Comparison of ENCODE assay signal across 1 cellular context in the genomic region with DNA sequence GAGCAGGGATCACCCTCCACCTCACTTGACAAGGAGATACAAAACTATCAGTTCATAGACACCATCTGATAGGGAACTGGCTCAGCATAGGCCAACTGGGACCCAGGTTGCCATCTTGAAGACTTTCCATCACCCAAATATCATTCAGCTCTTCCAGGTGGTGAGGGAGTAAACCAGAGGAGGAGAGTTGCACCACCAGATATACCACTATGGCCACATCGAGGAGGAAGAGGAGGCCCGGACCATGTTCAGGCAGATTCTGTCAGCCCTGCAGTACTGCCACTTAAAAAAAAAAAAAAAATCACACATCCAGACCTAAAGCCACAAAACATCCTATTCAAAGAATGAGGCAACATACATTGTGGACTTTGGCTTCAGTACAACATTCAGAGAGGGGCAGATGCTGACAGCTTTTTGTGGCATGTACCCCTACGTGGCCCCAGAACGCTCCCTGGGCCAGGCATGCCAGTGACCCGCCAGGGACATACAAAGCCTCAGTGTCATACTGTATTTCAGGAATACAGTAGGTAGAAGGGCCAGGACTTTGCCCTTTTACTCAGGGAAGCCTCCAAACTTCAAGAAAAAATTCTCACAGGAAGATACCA.
A peak's percentile ranks its signal among the peaks of the same experiment; 100 is the strongest.
TF ChIP-seq lines count a peak whose summit lies in the region.

No MANE protein-coding gene starts in this region.

TF ChIP-seq in HepG2, 621 proteins besides CTCF, POLR2A, EP300 and RAD21 (continued from another document):
- TF ChIP-seq, protein P1, sequence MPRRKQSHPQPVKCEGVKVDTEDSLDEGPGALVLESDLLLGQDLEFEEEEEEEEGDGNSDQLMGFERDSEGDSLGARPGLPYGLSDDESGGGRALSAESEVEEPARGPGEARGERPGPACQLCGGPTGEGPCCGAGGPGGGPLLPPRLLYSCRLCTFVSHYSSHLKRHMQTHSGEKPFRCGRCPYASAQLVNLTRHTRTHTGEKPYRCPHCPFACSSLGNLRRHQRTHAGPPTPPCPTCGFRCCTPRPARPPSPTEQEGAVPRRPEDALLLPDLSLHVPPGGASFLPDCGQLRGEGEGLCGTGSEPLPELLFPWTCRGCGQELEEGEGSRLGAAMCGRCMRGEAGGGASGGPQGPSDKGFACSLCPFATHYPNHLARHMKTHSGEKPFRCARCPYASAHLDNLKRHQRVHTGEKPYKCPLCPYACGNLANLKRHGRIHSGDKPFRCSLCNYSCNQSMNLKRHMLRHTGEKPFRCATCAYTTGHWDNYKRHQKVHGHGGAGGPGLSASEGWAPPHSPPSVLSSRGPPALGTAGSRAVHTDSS (CRISPR knock-in tag; conservative IDR thresholded peaks at IDR 0.05) = no peak
- no peak for TF ChIP-seq POLR2G (IDR thresholded peaks at IDR 0.05; ENCODE audit: low read depth, low read length)
- TF ChIP-seq ETV5 (CRISPR knock-in tag; IDR thresholded peaks at IDR 0.05; ENCODE audit: borderline replicate concordance) = no peak; the same call in 1 of the 2 replicates
- TF ChIP-seq, protein P2, sequence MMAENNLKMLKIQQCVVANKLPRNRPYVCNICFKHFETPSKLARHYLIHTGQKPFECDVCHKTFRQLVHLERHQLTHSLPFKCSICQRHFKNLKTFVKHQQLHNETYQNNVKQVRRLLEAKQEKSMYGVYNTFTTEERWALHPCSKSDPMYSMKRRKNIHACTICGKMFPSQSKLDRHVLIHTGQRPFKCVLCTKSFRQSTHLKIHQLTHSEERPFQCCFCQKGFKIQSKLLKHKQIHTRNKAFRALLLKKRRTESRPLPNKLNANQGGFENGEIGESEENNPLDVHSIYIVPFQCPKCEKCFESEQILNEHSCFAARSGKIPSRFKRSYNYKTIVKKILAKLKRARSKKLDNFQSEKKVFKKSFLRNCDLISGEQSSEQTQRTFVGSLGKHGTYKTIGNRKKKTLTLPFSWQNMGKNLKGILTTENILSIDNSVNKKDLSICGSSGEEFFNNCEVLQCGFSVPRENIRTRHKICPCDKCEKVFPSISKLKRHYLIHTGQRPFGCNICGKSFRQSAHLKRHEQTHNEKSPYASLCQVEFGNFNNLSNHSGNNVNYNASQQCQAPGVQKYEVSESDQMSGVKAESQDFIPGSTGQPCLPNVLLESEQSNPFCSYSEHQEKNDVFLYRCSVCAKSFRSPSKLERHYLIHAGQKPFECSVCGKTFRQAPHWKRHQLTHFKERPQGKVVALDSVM (CRISPR knock-in tag; IDR thresholded peaks at IDR 0.05) = no peak
- no peak for TF ChIP-seq ZNF367 (CRISPR knock-in tag; IDR thresholded peaks at IDR 0.05; ENCODE audit: borderline replicate concordance)
- TF ChIP-seq ZNF746 (CRISPR knock-in tag; IDR thresholded peaks at IDR 0.05) = no peak; the same call in 1 of the 2 replicates
- TF ChIP-seq, protein P3, sequence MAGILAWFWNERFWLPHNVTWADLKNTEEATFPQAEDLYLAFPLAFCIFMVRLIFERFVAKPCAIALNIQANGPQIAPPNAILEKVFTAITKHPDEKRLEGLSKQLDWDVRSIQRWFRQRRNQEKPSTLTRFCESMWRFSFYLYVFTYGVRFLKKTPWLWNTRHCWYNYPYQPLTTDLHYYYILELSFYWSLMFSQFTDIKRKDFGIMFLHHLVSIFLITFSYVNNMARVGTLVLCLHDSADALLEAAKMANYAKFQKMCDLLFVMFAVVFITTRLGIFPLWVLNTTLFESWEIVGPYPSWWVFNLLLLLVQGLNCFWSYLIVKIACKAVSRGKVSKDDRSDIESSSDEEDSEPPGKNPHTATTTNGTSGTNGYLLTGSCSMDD (CRISPR knock-in tag; IDR thresholded peaks at IDR 0.05) = no peak
- TF ChIP-seq ZNF749 (CRISPR knock-in tag; IDR thresholded peaks at IDR 0.05; ENCODE audit: borderline replicate concordance) = no peak
- no peak for TF ChIP-seq NFATC3 (CRISPR knock-in tag; IDR thresholded peaks at IDR 0.05)
- no peak for TF ChIP-seq SMARCC2 (IDR thresholded peaks at IDR 0.05)
- no peak for TF ChIP-seq NAIF1 (CRISPR knock-in tag; IDR thresholded peaks at IDR 0.05; ENCODE audit: borderline replicate concordance)
- no peak for TF ChIP-seq ZNF253 (CRISPR knock-in tag; IDR thresholded peaks at IDR 0.05; ENCODE audit: borderline replicate concordance)
- no peak for TF ChIP-seq JARID2 (CRISPR knock-in tag; IDR thresholded peaks at IDR 0.05; ENCODE audit: insufficient replicate concordance)
- TF ChIP-seq NONO (IDR thresholded peaks at IDR 0.05) = no peak
- TF ChIP-seq NONO (CRISPR knock-in tag; conservative IDR thresholded peaks at IDR 0.05) = 0 out of 2 replicates have a peak, but pooled peaks have one; percentile 1
- TF ChIP-seq, protein P4, sequence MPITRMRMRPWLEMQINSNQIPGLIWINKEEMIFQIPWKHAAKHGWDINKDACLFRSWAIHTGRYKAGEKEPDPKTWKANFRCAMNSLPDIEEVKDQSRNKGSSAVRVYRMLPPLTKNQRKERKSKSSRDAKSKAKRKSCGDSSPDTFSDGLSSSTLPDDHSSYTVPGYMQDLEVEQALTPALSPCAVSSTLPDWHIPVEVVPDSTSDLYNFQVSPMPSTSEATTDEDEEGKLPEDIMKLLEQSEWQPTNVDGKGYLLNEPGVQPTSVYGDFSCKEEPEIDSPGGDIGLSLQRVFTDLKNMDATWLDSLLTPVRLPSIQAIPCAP (CRISPR knock-in tag; IDR thresholded peaks at IDR 0.05; ENCODE audit: low read depth) = no peak
- no peak for TF ChIP-seq FOXK2 (IDR thresholded peaks at IDR 0.05)
- TF ChIP-seq RBM39 (IDR thresholded peaks at IDR 0.05; ENCODE audit: low read depth, low read length, poor library complexity, severe bottlenecking) = no peak
- no peak for TF ChIP-seq SMAD3 (CRISPR knock-in tag; IDR thresholded peaks at IDR 0.05)
- TF ChIP-seq, protein P5, sequence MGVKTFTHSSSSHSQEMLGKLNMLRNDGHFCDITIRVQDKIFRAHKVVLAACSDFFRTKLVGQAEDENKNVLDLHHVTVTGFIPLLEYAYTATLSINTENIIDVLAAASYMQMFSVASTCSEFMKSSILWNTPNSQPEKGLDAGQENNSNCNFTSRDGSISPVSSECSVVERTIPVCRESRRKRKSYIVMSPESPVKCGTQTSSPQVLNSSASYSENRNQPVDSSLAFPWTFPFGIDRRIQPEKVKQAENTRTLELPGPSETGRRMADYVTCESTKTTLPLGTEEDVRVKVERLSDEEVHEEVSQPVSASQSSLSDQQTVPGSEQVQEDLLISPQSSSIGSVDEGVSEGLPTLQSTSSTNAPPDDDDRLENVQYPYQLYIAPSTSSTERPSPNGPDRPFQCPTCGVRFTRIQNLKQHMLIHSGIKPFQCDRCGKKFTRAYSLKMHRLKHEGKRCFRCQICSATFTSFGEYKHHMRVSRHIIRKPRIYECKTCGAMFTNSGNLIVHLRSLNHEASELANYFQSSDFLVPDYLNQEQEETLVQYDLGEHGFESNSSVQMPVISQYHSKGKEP (CRISPR knock-in tag; IDR thresholded peaks at IDR 0.05) = no peak
- TF ChIP-seq SMAD9 (CRISPR knock-in tag; IDR thresholded peaks at IDR 0.05) = no peak
- TF ChIP-seq ZSCAN20 (CRISPR knock-in tag; IDR thresholded peaks at IDR 0.05; ENCODE audit: borderline replicate concordance) = no peak
- TF ChIP-seq FOXA3 (CRISPR knock-in tag; IDR thresholded peaks at IDR 0.05) = peak; percentile 66
- no peak for TF ChIP-seq SALL2 (CRISPR knock-in tag; IDR thresholded peaks at IDR 0.05)
- no peak for TF ChIP-seq CBX1 (IDR thresholded peaks at IDR 0.05; ENCODE audit: low read depth)
